ENCODE assay signal across 10 cellular contexts in genomic region chrX:134761788-134762187, GRCh38. TPM values are rescaled to one million over a fixed set of nuclear protein-coding genes. Genes with fewer than 3 reads are reported as not detected.
DNase-seq lines count a peak whose midpoint lies in the region; ATAC-seq, FAIRE-seq and TF ChIP-seq lines count a peak whose summit lies in the region.
"Had no signal": no experiment of that assay in that cellular context is flagged by ENCODE, and none has a peak within 500 bp of the region (broad histone marks: within the 10 kb centered on the region; RNA-seq: fewer than 3 reads in every experiment).

No MANE protein-coding gene starts in this region.

- DNase-seq in activated CD4-positive, alpha-beta T cell treated with anti-CD3 and anti-CD28 coated beads for 48 hours = peak; percentile 9
- no peak for DNase-seq in activated CD4-positive, alpha-beta T cell treated with anti-CD3 and anti-CD28 coated beads, Interleukin-2, amount 50 U/mL, for 4 hours
- DNase-seq in astrocyte (ENCODE audit: low read depth) (no peak), activated gamma-delta T cell (lab: John Stamatoyannopoulos, UW) (no peak)
- DNase-seq: GDM1 had no signal

- H2AFZ ChIP-seq in KMS-11 (ENCODE audit: low read depth) = no peak overlapping the region
- H2AFZ ChIP-seq in astrocyte (ENCODE audit: low read depth, low read length) = no peak overlapping the region

- H3K27me3 Mint-ChIP-seq in astrocyte (ENCODE audit: low read depth, unreplicated experiment) (no peaks in the 10 kb centered on the region), nephron (ENCODE audit: low read depth) (no peaks in the 10 kb centered on the region)

- no peak for ATAC-seq in GM21825 (IDR thresholded peaks at IDR 0.05; ENCODE audit: unreplicated experiment)
- ATAC-seq in HG03039 (IDR thresholded peaks at IDR 0.05; ENCODE audit: unreplicated experiment) = no peak

- H3K27me3 ChIP-seq in KMS-11 (ENCODE audit: insufficient read depth, low read depth) (no peaks in the 10 kb centered on the region), astrocyte (ENCODE audit: insufficient read depth, low read length) (no peaks in the 10 kb centered on the region)
- H3K27me3 ChIP-seq: neutrophil had no signal

- H3K36me3 ChIP-seq in KMS-11 (ENCODE audit: insufficient read depth) (no peaks in the 10 kb centered on the region), astrocyte (ENCODE audit: insufficient read depth, low read length) (no peaks in the 10 kb centered on the region)
- H3K36me3 ChIP-seq: neutrophil had no signal

- TF ChIP-seq CTCF in KMS-11 (conservative IDR thresholded peaks at IDR 0.05; ENCODE audit: low read depth, low read length) (peak; percentile 58), astrocyte (IDR thresholded peaks at IDR 0.05; ENCODE audit: insufficient read depth, low read depth, low read length) (peak; percentile 31), nephron (IDR thresholded peaks at IDR 0.05; ENCODE audit: unreplicated experiment in 3 of 3) (peak; percentile 18 to 26 (median 22))

- H3K4me1 ChIP-seq in KMS-11 (ENCODE audit: low read depth, poor library complexity, severe bottlenecking) (no peaks in the 10 kb centered on the region), astrocyte (ENCODE audit: insufficient read depth, low read length) (no peaks in the 10 kb centered on the region)

- no peak overlapping the region for H3K27ac ChIP-seq in KMS-11
- H3K27ac ChIP-seq in astrocyte (ENCODE audit: low read depth, low read length) = no peak overlapping the region
- H3K27ac ChIP-seq: neutrophil had no signal

- H3K4me3 ChIP-seq in KMS-11 (IDR thresholded peaks at IDR 0.05; ENCODE audit: insufficient read depth, low read depth, low read length) (no peak overlapping the region), astrocyte (ENCODE audit: insufficient read depth, low read depth, low read length) (no peak overlapping the region)

- H3K79me2 ChIP-seq in KMS-11 (ENCODE audit: insufficient read depth, low read depth) (no peaks in the 10 kb centered on the region), astrocyte (ENCODE audit: insufficient read depth, low read length) (no peaks in the 10 kb centered on the region)

- H3K4me2 ChIP-seq in KMS-11 (no peak overlapping the region), astrocyte (ENCODE audit: low read length) (no peak overlapping the region)

- H3K9me3 Mint-ChIP-seq in astrocyte (ENCODE audit: unreplicated experiment) (peaks cover 4% of the 10 kb centered on the region), nephron (peaks cover 15% of the 10 kb centered on the region)

- no peaks in the 10 kb centered on the region for H3K9me3 ChIP-seq in astrocyte (ENCODE audit: insufficient read depth, low read depth, low read length)
- H3K9me3 ChIP-seq: neutrophil had no signal

- H3K4me3 Mint-ChIP-seq in astrocyte (ENCODE audit: unreplicated experiment) (no peak overlapping the region), nephron (no peak overlapping the region)

- H4K20me1 ChIP-seq in KMS-11 (ENCODE audit: insufficient read depth) = no peaks in the 10 kb centered on the region
- H4K20me1 ChIP-seq in astrocyte (ENCODE audit: insufficient read depth, low read length) = no peaks in the 10 kb centered on the region

- no peaks in the 10 kb centered on the region for H3K36me3 Mint-ChIP-seq in astrocyte (ENCODE audit: low read depth, unreplicated experiment)
- H3K36me3 Mint-ChIP-seq in nephron (ENCODE audit: low read depth) = no peaks in the 10 kb centered on the region

- no peak overlapping the region for H3K9ac ChIP-seq in KMS-11
- H3K9ac ChIP-seq in astrocyte (ENCODE audit: low read length) = no peak overlapping the region

- H3K27ac Mint-ChIP-seq in astrocyte (ENCODE audit: unreplicated experiment) = no peak overlapping the region
- no peak overlapping the region for H3K27ac Mint-ChIP-seq in nephron

- H3K4me1 Mint-ChIP-seq in astrocyte (ENCODE audit: low read depth, unreplicated experiment) (no peaks in the 10 kb centered on the region), nephron (no peaks in the 10 kb centered on the region)

- FAIRE-seq in astrocyte (lab: Jason Lieb, UNC) = peak; percentile 99

RNA-seq across cellular contexts. Expression of gene PABIR2, which starts 35.2 kb away (rescaled TPM):
- 11.5 and 12.4 TPM in 2 replicates for total RNA-seq in astrocyte
